In the genomic region with DNA sequence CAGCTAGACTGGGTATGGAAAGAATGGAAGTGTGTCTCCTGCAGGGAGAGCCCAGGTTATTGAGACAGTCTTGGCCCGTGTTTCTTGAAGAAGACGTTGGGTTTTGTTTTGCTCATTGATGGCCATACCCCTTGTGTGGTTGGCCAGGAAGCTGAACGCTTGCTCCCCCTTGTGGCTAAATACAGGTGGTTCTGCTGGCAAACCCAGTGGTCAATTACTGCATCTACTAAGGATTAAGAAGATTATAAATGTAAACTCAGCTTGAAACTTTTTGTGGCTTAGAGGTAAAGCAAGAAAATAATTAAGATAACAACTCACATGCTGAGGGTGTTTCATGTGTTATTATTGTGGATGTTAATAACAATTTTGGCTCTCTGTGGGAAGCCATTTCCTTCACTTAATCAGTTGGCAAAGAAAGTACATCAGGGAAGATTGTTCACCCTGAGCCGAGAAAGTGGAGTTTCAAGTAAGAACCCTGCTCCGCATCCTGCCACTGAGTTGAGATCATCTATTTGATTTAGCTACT, we compare ENCODE assay signal across 8 cellular contexts.
DNase-seq lines count a peak whose midpoint lies in the region; ATAC-seq and TF ChIP-seq lines count a peak whose summit lies in the region.

No MANE protein-coding gene starts in this region.

- H3K9me3 ChIP-seq in DOHH2 (ENCODE audit: control insufficient read depth, insufficient read depth, low read length): no peaks in the 10 kb centered on the region
- no peaks in the 10 kb centered on the region for H3K9me3 ChIP-seq in hepatocyte (ENCODE audit: low read depth)
- H3K9me3 ChIP-seq in skeletal muscle satellite cell (replicated peaks; ENCODE audit: low read length): no peaks in the 10 kb centered on the region

- H3K36me3 ChIP-seq in DOHH2 (ENCODE audit: control insufficient read depth, low read length) (no peaks in the 10 kb centered on the region), hepatocyte (replicated peaks; ENCODE audit: insufficient read depth, low read depth) (no peaks in the 10 kb centered on the region), skeletal muscle satellite cell (ENCODE audit: insufficient read depth, low read length) (no peaks in the 10 kb centered on the region)

- H3F3A ChIP-seq in DOHH2 (ENCODE audit: control insufficient read depth, insufficient read depth): no peaks in the 10 kb centered on the region

- peak; percentile 60 for ATAC-seq in GM21619 (IDR thresholded peaks at IDR 0.05; ENCODE audit: unreplicated experiment)

- TF ChIP-seq CTCF in DOHH2 (IDR thresholded peaks at IDR 0.05; ENCODE audit: low read depth, low read length, poor library complexity, severe bottlenecking) (peak; percentile 97), hepatocyte (IDR thresholded peaks at IDR 0.05; ENCODE audit: poor library complexity) (peak; percentile 66)

- H4K20me1 ChIP-seq in DOHH2 (ENCODE audit: control insufficient read depth, insufficient read depth, low read depth, low read length) (0 out of 2 replicates have a peak, but pooled peaks cover 5% of the 10 kb centered on the region), hepatocyte (ENCODE audit: insufficient read depth, poor library complexity, severe bottlenecking) (no peaks in the 10 kb centered on the region)

- WGBS in hepatocyte (ENCODE audit: low lambda C conversion rate, missing lambda C conversion rate): 42% methylated on average over 5 of the region's 5 CpGs

- in situ Hi-C loops in SK-MEL-5 (cut with HindIII; ENCODE audit: low pct_unique_long_range_greater_than_20kb, low sequenced_read_pairs): no loop called here

- peaks cover 88% of the 10 kb centered on the region for H3K79me2 ChIP-seq in DOHH2 (ENCODE audit: control insufficient read depth, low read length)
- H3K79me2 ChIP-seq in hepatocyte: peaks cover 94% of the 10 kb centered on the region

- H3K27me3 ChIP-seq in DOHH2 (ENCODE audit: control insufficient read depth, low read length) (no peaks in the 10 kb centered on the region), hepatocyte (no peaks in the 10 kb centered on the region), skeletal muscle satellite cell (ENCODE audit: control insufficient read depth, insufficient read depth, low read length) (peaks cover 4% of the 10 kb centered on the region)

- no peak overlapping the region for H3K9ac ChIP-seq in skeletal muscle satellite cell (ENCODE audit: low read depth, low read length)

- H3K9me2 ChIP-seq in DOHH2 (replicated peaks; ENCODE audit: control insufficient read depth, low read length) (no peaks in the 10 kb centered on the region), hepatocyte (replicated peaks; ENCODE audit: insufficient read depth) (no peaks in the 10 kb centered on the region)

- DNase-seq in LoVo (ENCODE audit: low spot score) (peak; percentile 68), SK-MEL-5 (ENCODE audit: low read depth, low spot score) (peak; percentile 86), amniotic epithelial cell (ENCODE audit: low read depth) (peak; percentile 60), hepatocyte (ENCODE audit: low spot score) (peak; percentile 68), posterior vena cava (ENCODE audit: low spot score) (no peak)

- H3K4me1 ChIP-seq in DOHH2 (ENCODE audit: control insufficient read depth, low read length) (peaks cover 35% of the 10 kb centered on the region), hepatocyte (ENCODE audit: insufficient read depth) (peaks cover 38% of the 10 kb centered on the region), skeletal muscle satellite cell (ENCODE audit: control insufficient read depth, insufficient read depth, low read length) (peaks cover 3% of the 10 kb centered on the region)

- H3K4me2 ChIP-seq in DOHH2 (ENCODE audit: low read length) (peak overlapping the region; percentile 37), hepatocyte (peak overlapping the region; percentile 28), skeletal muscle satellite cell (ENCODE audit: low read length) (peak overlapping the region; percentile 34)

- H3K27ac ChIP-seq in DOHH2 (ENCODE audit: low read depth, low read length) (no peak overlapping the region), hepatocyte (peak overlapping the region; percentile 67)

- no peak overlapping the region for H2AFZ ChIP-seq in hepatocyte

- intact Hi-C loops in posterior vena cava (cut with DNase I): no loop called here

- H3K4me3 ChIP-seq in DOHH2 (ENCODE audit: low read length) (peak overlapping the region; percentile 13; the same call in 1 of the 2 replicates), hepatocyte (no peak overlapping the region), skeletal muscle satellite cell (ENCODE audit: low read length) (no peak overlapping the region)
